In genomic region chr3:167609156-167609555, GRCh38 we compare ENCODE assay signal across 27 cellular contexts. TPM values are rescaled to one million over a fixed set of nuclear protein-coding genes. Genes with fewer than 3 reads are reported as not detected.
"Had no signal": no experiment of that assay in that cellular context is flagged by ENCODE, and none has a peak within 500 bp of the region (broad histone marks: within the 10 kb centered on the region; RNA-seq: fewer than 3 reads in every experiment).

No MANE protein-coding gene starts in this region.

- H3K27ac ChIP-seq: left lung, lower lobe of right lung, neural progenitor cell, neutrophil, parathyroid adenoma, right atrium auricular region, right lobe of liver, tibial nerve, uterus had no signal

- H3K4me1 ChIP-seq: left lung, lower lobe of right lung, neural progenitor cell, parathyroid adenoma, right atrium auricular region, right lobe of liver, tibial nerve, uterus had no signal

- DNase-seq: immature natural killer cell; left colon; left lung; lower lobe of right lung; mammary epithelial cell; mesenchymal stem cell; naive thymus-derived CD8-positive, alpha-beta T cell; occipital lobe; right lobe of liver; stimulated activated CD4-positive, alpha-beta T cell treated with anti-CD3 and anti-CD28 coated beads, Interleukin-1b, Interleukin-23, amount 100 ng/mL, for 48 hours; stimulated activated CD4-positive, alpha-beta T cell treated with anti-CD3 and anti-CD28 coated beads, Interleukin-2, amount 100 ng/mL, for 48 hours; stimulated activated CD4-positive, alpha-beta T cell treated with anti-CD3 and anti-CD28 coated beads, Interleukin-4, amount 100 ng/mL, for 4 hours; stimulated activated CD8-positive, alpha-beta memory T cell treated with anti-CD3 and anti-CD28 coated beads, Interleukin-4, amount 100 ng/mL, for 48 hours; stimulated activated naive B cell treated with anti-CD40 and anti-IgM and Interleukin-4, amounts not matched to agents 10 μg/mL and 1 μg/mL and 100 μg/mL, for 72 hours; uterus had no signal

- H3K27me3 Mint-ChIP-seq: stimulated activated naive B cell treated with anti-CD40 and anti-IgM and Interleukin-4, amounts not matched to agents 10 μg/mL and 1 μg/mL and 100 μg/mL, for 72 hours; stimulated activated naive CD8-positive, alpha-beta T cell treated with anti-CD3 and anti-CD28 coated beads, Interleukin-15, Interleukin-2, amounts not matched to agents 100 ng/mL and 50 ng/mL, for 24 hours; type B pancreatic cell had no signal

- H3K9me3 ChIP-seq: left lung, lower lobe of right lung, neutrophil, right atrium auricular region, right lobe of liver, tibial nerve, uterus had no signal

- H3K4me1 Mint-ChIP-seq: immature natural killer cell; naive thymus-derived CD8-positive, alpha-beta T cell; nephron; neural progenitor cell; stimulated activated naive B cell treated with anti-CD40 and anti-IgM and Interleukin-4, amounts not matched to agents 10 μg/mL and 1 μg/mL and 100 μg/mL, for 72 hours had no signal

- H3K36me3 ChIP-seq: left lung, lower lobe of right lung, neural progenitor cell, neutrophil, right atrium auricular region, right lobe of liver, tibial nerve, uterus had no signal

- H3K4me3 ChIP-seq: left lung, lower lobe of right lung, neural progenitor cell, right atrium auricular region, right lobe of liver, smooth muscle cell, tibial nerve, uterus had no signal

- H3K36me3 Mint-ChIP-seq: immature natural killer cell; naive thymus-derived CD8-positive, alpha-beta T cell; neural progenitor cell; stimulated activated naive B cell treated with anti-CD40 and anti-IgM and Interleukin-4, amounts not matched to agents 10 μg/mL and 1 μg/mL and 100 μg/mL, for 72 hours; type B pancreatic cell had no signal

- H3K27ac Mint-ChIP-seq: immature natural killer cell; naive thymus-derived CD8-positive, alpha-beta T cell; nephron; neural progenitor cell; progenitor cell of endocrine pancreas; stimulated activated naive B cell treated with anti-CD40 and anti-IgM and Interleukin-4, amounts not matched to agents 10 μg/mL and 1 μg/mL and 100 μg/mL, for 72 hours; stimulated activated naive CD8-positive, alpha-beta T cell treated with anti-CD3 and anti-CD28 coated beads, Interleukin-15, Interleukin-2, amounts not matched to agents 100 ng/mL and 50 ng/mL, for 24 hours; type B pancreatic cell had no signal

- H3K9me3 Mint-ChIP-seq: naive thymus-derived CD8-positive, alpha-beta T cell; nephron; neural progenitor cell; stimulated activated naive B cell treated with anti-CD40 and anti-IgM and Interleukin-4, amounts not matched to agents 10 μg/mL and 1 μg/mL and 100 μg/mL, for 72 hours; stimulated activated naive CD8-positive, alpha-beta T cell treated with anti-CD3 and anti-CD28 coated beads, Interleukin-15, Interleukin-2, amounts not matched to agents 100 ng/mL and 50 ng/mL, for 24 hours; type B pancreatic cell had no signal

- H3K4me3 Mint-ChIP-seq: immature natural killer cell; naive thymus-derived CD8-positive, alpha-beta T cell; nephron; neural progenitor cell; stimulated activated naive B cell treated with anti-CD40 and anti-IgM and Interleukin-4, amounts not matched to agents 10 μg/mL and 1 μg/mL and 100 μg/mL, for 72 hours; stimulated activated naive CD8-positive, alpha-beta T cell treated with anti-CD3 and anti-CD28 coated beads, Interleukin-15, Interleukin-2, amounts not matched to agents 100 ng/mL and 50 ng/mL, for 24 hours; type B pancreatic cell had no signal

RNA-seq across cellular contexts. Expression of gene WDR49, which starts 44.6 kb away (rescaled TPM):
- total RNA-seq: osteocyte had no signal
- polyA plus RNA-seq: liver; mammary epithelial cell; naive thymus-derived CD8-positive, alpha-beta T cell; smooth muscle cell had no signal
